ENCODE assay signal across 1 cellular context in the genomic region with DNA sequence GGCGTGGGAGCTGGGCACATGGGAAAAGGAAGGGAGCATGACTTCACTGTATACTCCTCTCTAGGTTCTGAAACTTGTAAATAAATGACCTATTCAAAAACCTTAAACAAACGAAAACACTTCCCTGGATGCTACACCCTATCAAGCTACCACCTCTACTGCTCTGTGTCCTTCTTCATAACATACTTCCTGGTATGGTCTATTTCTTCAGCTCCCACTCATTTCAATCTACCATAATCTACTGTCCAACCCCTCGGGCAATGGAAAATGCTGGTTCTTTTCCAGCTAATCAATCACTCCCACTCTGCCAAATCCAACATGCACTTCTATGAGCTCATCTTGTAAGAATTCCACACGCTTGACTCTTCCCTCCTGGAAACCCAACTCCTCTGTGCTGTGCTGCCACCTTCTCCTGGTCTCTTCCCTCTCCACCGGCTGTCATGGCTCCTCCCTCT.
TF ChIP-seq lines count a peak whose summit lies in the region.

No MANE protein-coding gene starts in this region.

TF ChIP-seq in HepG2, 621 proteins besides CTCF, POLR2A, EP300 and RAD21:
- TF ChIP-seq MIER3 (CRISPR knock-in tag; IDR thresholded peaks at IDR 0.05; ENCODE audit: borderline replicate concordance), result 0 out of 2 replicates have a peak, but pooled peaks have one; percentile 4
- TF ChIP-seq KDM2A (CRISPR knock-in tag; IDR thresholded peaks at IDR 0.05; ENCODE audit: borderline replicate concordance, low read depth), result no peak
- TF ChIP-seq CBX5 (CRISPR knock-in tag; IDR thresholded peaks at IDR 0.05; ENCODE audit: borderline replicate concordance), result no peak
- TF ChIP-seq CHD4 (IDR thresholded peaks at IDR 0.05; ENCODE audit: borderline replicate concordance, low read length), result no peak
- 0 out of 2 replicates have a peak, but pooled peaks have one; percentile 9 for TF ChIP-seq ELF3 (CRISPR knock-in tag; IDR thresholded peaks at IDR 0.05)
- no peak for TF ChIP-seq ZNF672 (CRISPR knock-in tag; IDR thresholded peaks at IDR 0.05)
- 0 out of 2 replicates have a peak, but pooled peaks have one; percentile 11 for TF ChIP-seq ATF3 (CRISPR knock-in tag; IDR thresholded peaks at IDR 0.05)
- no peak for TF ChIP-seq TCF7L2 (IDR thresholded peaks at IDR 0.05; ENCODE audit: low read depth, low read length)
- TF ChIP-seq FOSL2 (CRISPR knock-in tag; IDR thresholded peaks at IDR 0.05), result peak; percentile 35; the same call in 1 of the 2 replicates
- peak; percentile 26; the same call in 1 of the 2 replicates for TF ChIP-seq ATF7 (IDR thresholded peaks at IDR 0.05)
- no peak for TF ChIP-seq ATF7 (CRISPR knock-in tag; IDR thresholded peaks at IDR 0.05)
- TF ChIP-seq SALL1 (CRISPR knock-in tag; IDR thresholded peaks at IDR 0.05), result 0 out of 2 replicates have a peak, but pooled peaks have one; percentile 1
- no peak for TF ChIP-seq MEIS2 (CRISPR knock-in tag; IDR thresholded peaks at IDR 0.05)
- peak; percentile 10; the same call in 1 of the 2 replicates for TF ChIP-seq TGIF2 (CRISPR knock-in tag; IDR thresholded peaks at IDR 0.05)
TF ChIP-seq in HepG2: peak in this region for 7.
